ENCODE assay signal across 9 cellular contexts in the genomic region with DNA sequence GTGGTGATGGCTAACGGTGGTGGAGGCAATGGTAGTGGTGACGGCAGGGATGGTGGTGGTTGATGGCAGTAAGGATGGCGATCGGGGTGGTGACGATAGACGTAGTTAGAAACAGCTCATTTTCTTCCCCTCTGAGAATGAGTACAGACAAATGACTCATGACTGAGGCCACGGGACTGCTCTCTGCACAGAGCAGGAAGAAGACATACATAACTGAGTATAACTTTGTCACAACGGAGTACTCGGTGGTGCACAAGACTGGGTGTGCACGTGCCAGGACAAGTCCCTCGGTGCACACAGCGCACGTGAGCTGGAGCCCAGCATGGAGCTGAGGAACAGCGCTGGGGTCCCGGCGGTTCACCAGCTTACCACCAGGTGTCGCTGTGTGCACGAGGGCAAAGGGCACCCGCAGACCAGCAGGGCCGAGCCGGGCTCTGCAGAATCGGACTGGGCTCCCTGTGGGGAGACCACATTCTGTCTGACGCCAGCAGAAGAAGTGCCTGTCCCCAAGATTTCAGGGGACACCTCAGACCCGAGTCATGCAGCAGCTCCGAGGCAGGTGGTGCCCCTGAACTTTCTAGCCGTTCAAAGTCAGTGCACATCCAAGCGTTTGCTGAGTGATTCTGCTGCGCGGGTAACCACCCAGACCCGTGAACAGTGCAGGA.
DNase-seq lines count a peak whose midpoint lies in the region; ATAC-seq, FAIRE-seq and TF ChIP-seq lines count a peak whose summit lies in the region.
"Had no signal": no experiment of that assay in that cellular context is flagged by ENCODE, and none has a peak within 500 bp of the region (broad histone marks: within the 10 kb centered on the region; RNA-seq: fewer than 3 reads in every experiment).

No MANE protein-coding gene starts in this region.

- peak overlapping the region; percentile 49; the same call in 1 of the 2 replicates for H3K4me2 ChIP-seq in HepG2 (ENCODE audit: low read depth, low read length)

- peaks cover 2% of the 10 kb centered on the region for H3K36me3 Mint-ChIP-seq in central memory CD8-positive, alpha-beta T cell (ENCODE audit: insufficient read depth)

- intact Hi-C loops in HepG2 (cut with micrococcal nuclease; ENCODE audit: unreplicated experiment): loop anchor here (2.0 kb wide), 1 partner anchor 521 kb away; no protein-coding TSS in a partner anchor

- TF ChIP-seq CTCF in LNCaP clone FGC (IDR thresholded peaks at IDR 0.05; ENCODE audit: control insufficient read depth, extremely low read depth, insufficient read depth) (peak; percentile 97), HepG2 (CRISPR knock-in tag; IDR thresholded peaks at IDR 0.05) (peak; percentile 96)

- TF ChIP-seq EP300 in HepG2 (IDR thresholded peaks at IDR 0.05; ENCODE audit: low read depth in 2 of 2, low read length in 2 of 2): no peak
- TF ChIP-seq EP300 in HepG2 (CRISPR knock-in tag; IDR thresholded peaks at IDR 0.05; ENCODE audit: borderline replicate concordance): no peak

- H3K9me3 ChIP-seq in HepG2 (ENCODE audit: low read length): no peaks in the 10 kb centered on the region

- no peak overlapping the region for H3K27ac Mint-ChIP-seq in central memory CD8-positive, alpha-beta T cell (ENCODE audit: low read depth)

- WGBS in HepG2 (ENCODE audit: low lambda C conversion rate): 25% methylated on average over 19 of the region's 30 CpGs

- H3K27me3 ChIP-seq in HepG2 (ENCODE audit: control insufficient read depth in 1 of 2, insufficient read depth in 2 of 2, low read length in 2 of 2): peaks cover 2 to 36% of the 10 kb centered on the region in 2 experiments; a peak in 3 of 5 replicates

- H3K4me1 Mint-ChIP-seq in central memory CD8-positive, alpha-beta T cell: peaks cover 9% of the 10 kb centered on the region

- in situ Hi-C loops in HepG2 (cut with HindIII; ENCODE audit: extremely low pct_ligation_motif_present, low pct_unique_long_range_greater_than_20kb): loop anchor here (10.0 kb wide), 1 partner anchor 521 kb away; no protein-coding TSS in a partner anchor

- peak; percentile 84 for TF ChIP-seq RAD21 in HepG2 (CRISPR knock-in tag; IDR thresholded peaks at IDR 0.05)

- peaks cover 9% of the 10 kb centered on the region; the same call in 1 of the 2 replicates for H3K4me1 ChIP-seq in HepG2 (ENCODE audit: insufficient read depth, low read length)

- peak; percentile 86 for DNase-seq in D341Med (ENCODE audit: low spot score)
- DNase-seq in LNCaP clone FGC (ENCODE audit: low read depth): no peak
- peak in 3 of 4 experiments; percentile 29 to 53 (median 29) for DNase-seq in activated CD4-positive, CD25-positive, alpha-beta regulatory T cell (lab: John Stamatoyannopoulos, UW)
- peak; percentile 28 to 57 for DNase-seq in central memory CD8-positive, alpha-beta T cell (ENCODE audit: low spot score in 2 of 2)
- peak; percentile 28 for DNase-seq in HepG2 (ENCODE audit: low spot score)
- peak; percentile 56 for DNase-seq in stimulated activated CD8-positive, alpha-beta memory T cell treated with anti-CD3 and anti-CD28 coated beads, Interleukin-12 subunit alpha, Interleukin-12 subunit beta, amount 100 ng/mL, for 1 hour (ENCODE audit: low read depth)

- no TSS peak for BruUV-seq in HepG2 (replicated peaks; lab: Mats Ljungman, UMichigan)

- no peaks in the 10 kb centered on the region for H4K20me1 ChIP-seq in HepG2 (ENCODE audit: insufficient read depth, low read length)

- H2AFZ ChIP-seq in HepG2 (ENCODE audit: low read length): no peak overlapping the region

- no peak overlapping the region for H3K9ac ChIP-seq in HepG2 (ENCODE audit: insufficient read depth, low read depth, low read length)

- POLR2A ChIA-PET in HepG2 (lab: Yijun Ruan, JAX): no interaction called here

- TF ChIP-seq POLR2A in HepG2 (IDR thresholded peaks at IDR 0.05; ENCODE audit: insufficient read depth in 1 of 2, low read depth in 2 of 2, low read length in 2 of 2): no peak
- TF ChIP-seq POLR2A in GM18505 (IDR thresholded peaks at IDR 0.05; ENCODE audit: borderline replicate concordance, extremely low read depth, insufficient read depth, insufficient read length): no peak

- no peaks in the 10 kb centered on the region for H3K79me2 ChIP-seq in HepG2 (ENCODE audit: insufficient read depth, low read length)

- peak; percentile 56 for FAIRE-seq in HepG2 (lab: Jason Lieb, UNC)
- FAIRE-seq: colon had no signal

- H3K27me3 Mint-ChIP-seq in central memory CD8-positive, alpha-beta T cell: peaks cover 44% of the 10 kb centered on the region

- ATAC-seq in GM21447 (IDR thresholded peaks at IDR 0.05; ENCODE audit: unreplicated experiment) (peak; percentile 58), HepG2 (peak; percentile 97), GM18505 (IDR thresholded peaks at IDR 0.05; ENCODE audit: unreplicated experiment) (no peak)
- peak; percentile 52 for ATAC-seq in central memory CD8-positive, alpha-beta T cell (replicated peaks; ENCODE audit: extremely low read depth, poor library complexity, severe bottlenecking)

- CTCF ChIA-PET in HepG2 (lab: Yijun Ruan, JAX; ENCODE audit: low intra/inter-chr PET ratio, low total read pairs): interaction anchor here (0.8 to 1.4 kb wide), 3 partner anchors 445 to 520 kb away, joined by 3 to 6 read pairs (median 4); no protein-coding TSS in a partner anchor

- H3K36me3 ChIP-seq in HepG2 (replicated peaks in 1 of 2; ENCODE audit: control insufficient read depth in 1 of 2, insufficient read depth in 2 of 2, low read length in 2 of 2): no peaks in the 10 kb centered on the region

- no peak overlapping the region for H3K27ac ChIP-seq in HepG2 (ENCODE audit: extremely low read length, insufficient read depth, low read length)

- H3K4me3 ChIP-seq in LNCaP clone FGC (ENCODE audit: low read depth, low read length): no peak overlapping the region
- H3K4me3 ChIP-seq in HepG2 (replicated peaks in 1 of 3; ENCODE audit: insufficient read depth in 1 of 3, low read depth in 2 of 3, low read length in 3 of 3): peak overlapping the region in 1 of 3 experiments; percentile 32; a peak in 1 of 6 replicates

- no peak overlapping the region for H3K4me3 Mint-ChIP-seq in central memory CD8-positive, alpha-beta T cell

- no peaks in the 10 kb centered on the region for H3K9me3 Mint-ChIP-seq in central memory CD8-positive, alpha-beta T cell

TF ChIP-seq in HepG2, 621 proteins besides CTCF, POLR2A, EP300 and RAD21 (continues in another document):
- TF ChIP-seq, protein P1, sequence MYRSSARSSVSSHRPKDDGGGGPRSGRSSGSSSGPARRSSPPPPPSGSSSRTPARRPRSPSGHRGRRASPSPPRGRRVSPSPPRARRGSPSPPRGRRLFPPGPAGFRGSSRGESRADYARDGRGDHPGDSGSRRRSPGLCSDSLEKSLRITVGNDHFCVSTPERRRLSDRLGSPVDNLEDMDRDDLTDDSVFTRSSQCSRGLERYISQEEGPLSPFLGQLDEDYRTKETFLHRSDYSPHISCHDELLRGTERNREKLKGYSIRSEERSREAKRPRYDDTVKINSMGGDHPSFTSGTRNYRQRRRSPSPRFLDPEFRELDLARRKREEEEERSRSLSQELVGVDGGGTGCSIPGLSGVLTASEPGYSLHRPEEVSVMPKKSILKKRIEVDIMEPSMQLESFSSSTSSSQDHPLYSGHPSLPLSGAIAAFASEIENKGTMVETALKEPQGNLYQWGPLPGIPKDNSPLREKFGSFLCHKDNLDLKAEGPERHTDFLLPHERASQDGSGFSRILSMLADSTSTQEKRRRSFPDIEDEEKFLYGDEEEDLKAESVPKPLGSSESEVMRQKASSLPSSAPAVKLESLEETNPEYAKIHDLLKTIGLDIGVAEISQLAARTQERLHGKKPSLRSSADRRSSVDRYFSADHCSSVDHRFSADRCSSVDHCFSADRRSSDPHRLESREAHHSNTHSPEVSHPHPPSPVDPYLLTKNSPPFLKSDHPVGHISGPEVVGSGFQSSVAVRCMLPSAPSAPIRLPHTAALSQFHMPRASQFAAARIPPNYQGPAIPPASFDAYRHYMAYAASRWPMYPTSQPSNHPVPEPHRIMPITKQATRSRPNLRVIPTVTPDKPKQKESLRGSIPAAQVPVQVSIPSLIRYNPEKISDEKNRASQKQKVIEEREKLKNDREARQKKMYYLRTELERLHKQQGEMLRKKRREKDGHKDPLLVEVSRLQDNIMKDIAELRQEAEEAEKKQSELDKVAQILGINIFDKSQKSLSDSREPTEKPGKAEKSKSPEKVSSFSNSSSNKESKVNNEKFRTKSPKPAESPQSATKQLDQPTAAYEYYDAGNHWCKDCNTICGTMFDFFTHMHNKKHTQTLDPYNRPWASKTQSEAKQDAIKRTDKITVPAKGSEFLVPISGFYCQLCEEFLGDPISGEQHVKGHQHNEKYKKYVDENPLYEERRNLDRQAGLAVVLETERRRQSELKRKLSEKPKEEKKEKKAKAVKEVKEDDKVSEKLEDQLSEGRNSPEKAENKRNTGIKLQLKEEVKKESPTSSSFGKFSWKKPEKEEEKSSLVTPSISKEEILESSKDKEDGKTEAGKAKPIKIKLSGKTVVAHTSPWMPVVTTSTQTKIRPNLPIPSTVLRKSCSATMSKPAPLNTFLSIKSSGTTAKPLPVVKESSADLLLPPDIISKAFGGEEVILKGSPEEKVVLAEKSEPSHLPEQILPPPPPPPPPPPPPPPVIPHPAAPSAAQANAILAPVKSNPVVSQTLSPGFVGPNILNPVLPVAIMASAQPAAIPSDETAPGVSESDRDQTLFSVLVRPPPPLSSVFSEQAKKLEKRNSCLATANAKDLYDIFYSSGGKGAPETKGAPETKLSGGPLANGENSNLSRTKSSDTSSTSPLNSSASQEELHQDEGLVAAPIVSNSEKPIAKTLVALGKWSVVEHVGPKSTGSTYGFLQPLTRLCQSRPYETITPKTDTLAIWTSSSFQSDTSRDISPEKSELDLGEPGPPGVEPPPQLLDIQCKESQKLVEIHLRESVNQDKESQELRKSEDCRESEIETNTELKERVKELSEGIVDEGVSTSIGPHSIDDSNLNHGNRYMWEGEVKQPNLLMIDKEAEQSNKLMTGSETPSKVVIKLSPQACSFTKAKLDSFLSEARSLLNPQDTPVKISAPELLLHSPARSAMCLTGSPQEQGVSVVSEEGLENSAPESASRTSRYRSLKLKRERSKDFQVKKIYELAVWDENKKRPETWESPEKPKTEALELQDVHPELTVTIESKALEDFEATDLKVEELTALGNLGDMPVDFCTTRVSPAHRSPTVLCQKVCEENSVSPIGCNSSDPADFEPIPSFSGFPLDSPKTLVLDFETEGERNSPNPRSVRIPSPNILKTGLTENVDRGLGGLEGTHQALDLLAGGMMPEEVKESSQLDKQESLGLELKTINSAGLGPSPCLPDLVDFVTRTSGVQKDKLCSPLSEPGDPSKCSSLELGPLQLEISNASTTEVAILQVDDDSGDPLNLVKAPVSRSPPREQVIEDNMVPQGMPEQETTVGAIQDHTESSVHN (CRISPR knock-in tag; IDR thresholded peaks at IDR 0.05): peak; percentile 83; the same call in 1 of the 2 replicates
- TF ChIP-seq FOXO1 (CRISPR knock-in tag; IDR thresholded peaks at IDR 0.05) (no peak), TCF12 (IDR thresholded peaks at IDR 0.05) (no peak), TCF12 (CRISPR knock-in tag; IDR thresholded peaks at IDR 0.05) (no peak), MIER2 (CRISPR knock-in tag; IDR thresholded peaks at IDR 0.05) (peak; percentile 62; the same call in 1 of the 2 replicates), NFIC (IDR thresholded peaks at IDR 0.05; ENCODE audit: low read length) (no peak), ISL2 (CRISPR knock-in tag; IDR thresholded peaks at IDR 0.05) (peak; percentile 53; the same call in 1 of the 2 replicates)
